In genomic region chr15:32879980-32880379, GRCh38 we compare ENCODE assay signal across 29 cellular contexts.
"Had no signal": no experiment of that assay in that cellular context is flagged by ENCODE, and none has a peak within 500 bp of the region (broad histone marks: within the 10 kb centered on the region; RNA-seq: fewer than 3 reads in every experiment).

No MANE protein-coding gene starts in this region.

- H3K27ac ChIP-seq: gastrocnemius medialis, heart left ventricle, hepatocyte, ovary, psoas muscle, thyroid gland, vagina had no signal

- H3K27me3 Mint-ChIP-seq: effector memory CD8-positive, alpha-beta T cell; stimulated activated memory B cell treated with anti-CD40 and anti-IgM and Interleukin-4, amounts not matched to agents 10 μg/mL and 1 μg/mL and 100 μg/mL, for 72 hours had no signal

- H3K27me3 ChIP-seq: gastrocnemius medialis, heart left ventricle, hepatocyte, ovary, sigmoid colon, suprapubic skin, thyroid gland, vagina had no signal

- FAIRE-seq: endometrium, kidney had no signal

- ATAC-seq: effector memory CD8-positive, alpha-beta T cell; gastrocnemius medialis; heart left ventricle; left lobe of liver; mucosa of descending colon; naive thymus-derived CD4-positive, alpha-beta T cell; psoas muscle; stimulated activated memory B cell treated with anti-CD40 and anti-IgM and Interleukin-4, amounts not matched to agents 10 μg/mL and 1 μg/mL and 100 μg/mL, for 72 hours had no signal

- H3K4me1 Mint-ChIP-seq: nephron; stimulated activated memory B cell treated with anti-CD40 and anti-IgM and Interleukin-4, amounts not matched to agents 10 μg/mL and 1 μg/mL and 100 μg/mL, for 72 hours had no signal

- H3K9me3 Mint-ChIP-seq: effector memory CD8-positive, alpha-beta T cell; mesothelial cell of epicardium; nephron; stimulated activated memory B cell treated with anti-CD40 and anti-IgM and Interleukin-4, amounts not matched to agents 10 μg/mL and 1 μg/mL and 100 μg/mL, for 72 hours; stimulated activated naive CD8-positive, alpha-beta T cell treated with anti-CD3 and anti-CD28 coated beads, Interleukin-15, Interleukin-2, amounts not matched to agents 100 ng/mL and 50 ng/mL, for 24 hours had no signal

- H3K4me2 ChIP-seq: hepatocyte had no signal

- H3K36me3 Mint-ChIP-seq: mesothelial cell of epicardium; stimulated activated memory B cell treated with anti-CD40 and anti-IgM and Interleukin-4, amounts not matched to agents 10 μg/mL and 1 μg/mL and 100 μg/mL, for 72 hours had no signal

- H3K9me3 ChIP-seq: gastrocnemius medialis, heart left ventricle, mucosa of descending colon, ovary, psoas muscle, sigmoid colon, suprapubic skin, thyroid gland, vagina had no signal

- DNase-seq: dermis blood vessel endothelial cell; effector memory CD8-positive, alpha-beta T cell; foreskin fibroblast; gastrocnemius medialis; heart left ventricle; kidney; mesenchymal stem cell; mucosa of descending colon; naive thymus-derived CD4-positive, alpha-beta T cell; nucleus accumbens; ovary; posterior cingulate gyrus; psoas muscle; right cardiac atrium; sigmoid colon; stimulated activated CD4-positive, alpha-beta T cell treated with anti-CD3 and anti-CD28 coated beads, Interleukin-4, amount 100 ng/mL, for 4 hours; thyroid gland; trophoblast cell had no signal

- H3K27ac Mint-ChIP-seq: effector memory CD8-positive, alpha-beta T cell; mesothelial cell of epicardium; naive thymus-derived CD4-positive, alpha-beta T cell; nephron; stimulated activated memory B cell treated with anti-CD40 and anti-IgM and Interleukin-4, amounts not matched to agents 10 μg/mL and 1 μg/mL and 100 μg/mL, for 72 hours; stimulated activated naive CD8-positive, alpha-beta T cell treated with anti-CD3 and anti-CD28 coated beads, Interleukin-15, Interleukin-2, amounts not matched to agents 100 ng/mL and 50 ng/mL, for 24 hours had no signal

- H3K4me1 ChIP-seq: gastrocnemius medialis, psoas muscle, suprapubic skin, thyroid gland had no signal

- H3K4me3 ChIP-seq: coronary artery, gastrocnemius medialis, heart left ventricle, hepatocyte, lung, mucosa of descending colon, ovary, psoas muscle, sigmoid colon, suprapubic skin, thyroid gland, vagina had no signal

- H3K36me3 ChIP-seq: gastrocnemius medialis, heart left ventricle, ovary, sigmoid colon, suprapubic skin, thyroid gland, vagina had no signal

- H3K4me3 Mint-ChIP-seq: effector memory CD8-positive, alpha-beta T cell; mesothelial cell of epicardium; nephron; stimulated activated memory B cell treated with anti-CD40 and anti-IgM and Interleukin-4, amounts not matched to agents 10 μg/mL and 1 μg/mL and 100 μg/mL, for 72 hours; stimulated activated naive CD8-positive, alpha-beta T cell treated with anti-CD3 and anti-CD28 coated beads, Interleukin-15, Interleukin-2, amounts not matched to agents 100 ng/mL and 50 ng/mL, for 24 hours had no signal
